Comparison of ENCODE assay signal across 2 cellular contexts in the genomic region with DNA sequence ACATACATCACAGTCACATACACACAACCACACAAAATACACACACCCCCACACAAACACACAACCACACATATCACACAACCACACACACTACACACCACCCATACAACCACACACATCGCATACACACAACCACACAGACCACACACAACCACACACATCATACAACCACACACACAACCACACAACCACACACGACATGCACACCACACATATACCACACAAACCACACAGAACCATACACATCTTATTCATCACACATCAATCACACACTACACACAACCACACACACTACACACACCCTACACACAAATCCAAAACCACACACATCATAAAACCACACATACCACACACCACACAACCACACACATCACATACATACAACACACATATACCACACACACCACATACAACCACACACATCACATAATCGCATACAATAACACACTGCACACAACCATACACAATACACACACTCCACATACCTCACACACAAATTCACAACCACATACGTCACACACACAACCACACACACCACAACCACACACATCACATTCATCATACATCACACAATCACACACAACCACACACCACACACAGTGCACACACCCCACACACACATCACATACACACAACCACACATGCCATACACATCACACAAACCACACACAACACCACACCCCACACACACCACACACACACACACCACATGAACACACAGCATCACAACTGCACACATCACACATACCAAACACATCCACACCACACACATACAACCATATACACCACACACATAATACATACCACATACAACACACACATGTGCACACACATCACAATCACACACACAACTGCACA.
TF ChIP-seq lines count a peak whose summit lies in the region.

No MANE protein-coding gene starts in this region.

TF ChIP-seq in HCT116, 20 proteins besides CTCF, POLR2A, EP300 and RAD21:
- no peak for TF ChIP-seq SRF (IDR thresholded peaks at IDR 0.05; ENCODE audit: low read depth)
TF ChIP-seq in HCT116: peak in this region for 0.

TF ChIP-seq in HepG2, 621 proteins besides CTCF, POLR2A, EP300 and RAD21:
- peak; percentile 90 for TF ChIP-seq ZNF207 (IDR thresholded peaks at IDR 0.05; ENCODE audit: borderline replicate concordance)
- TF ChIP-seq, protein P1, sequence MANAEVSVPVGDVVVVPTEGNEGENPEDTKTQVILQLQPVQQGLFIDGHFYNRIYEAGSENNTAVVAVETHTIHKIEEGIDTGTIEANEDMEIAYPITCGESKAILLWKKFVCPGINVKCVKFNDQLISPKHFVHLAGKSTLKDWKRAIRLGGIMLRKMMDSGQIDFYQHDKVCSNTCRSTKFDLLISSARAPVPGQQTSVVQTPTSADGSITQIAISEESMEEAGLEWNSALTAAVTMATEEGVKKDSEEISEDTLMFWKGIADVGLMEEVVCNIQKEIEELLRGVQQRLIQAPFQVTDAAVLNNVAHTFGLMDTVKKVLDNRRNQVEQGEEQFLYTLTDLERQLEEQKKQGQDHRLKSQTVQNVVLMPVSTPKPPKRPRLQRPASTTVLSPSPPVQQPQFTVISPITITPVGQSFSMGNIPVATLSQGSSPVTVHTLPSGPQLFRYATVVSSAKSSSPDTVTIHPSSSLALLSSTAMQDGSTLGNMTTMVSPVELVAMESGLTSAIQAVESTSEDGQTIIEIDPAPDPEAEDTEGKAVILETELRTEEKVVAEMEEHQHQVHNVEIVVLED (CRISPR knock-in tag; IDR thresholded peaks at IDR 0.05; ENCODE audit: borderline replicate concordance), result no peak
- no peak for TF ChIP-seq FLYWCH1 (CRISPR knock-in tag; IDR thresholded peaks at IDR 0.05)
- TF ChIP-seq CHD4 (IDR thresholded peaks at IDR 0.05; ENCODE audit: borderline replicate concordance, low read length), result peak; percentile 50; the same call in 1 of the 2 replicates
- TF ChIP-seq PLRG1 (conservative IDR thresholded peaks at IDR 0.05), result peak; percentile 29; the same call in 1 of the 2 replicates
- no peak for TF ChIP-seq ZMYM3 (CRISPR knock-in tag; IDR thresholded peaks at IDR 0.05)
- no peak for TF ChIP-seq THAP11 (CRISPR knock-in tag; IDR thresholded peaks at IDR 0.05)
- no peak for TF ChIP-seq ZNF768 (CRISPR knock-in tag; IDR thresholded peaks at IDR 0.05)
- TF ChIP-seq FOXK2 (IDR thresholded peaks at IDR 0.05), result 0 out of 2 replicates have a peak, but pooled peaks have one; percentile 5
- TF ChIP-seq NONO (IDR thresholded peaks at IDR 0.05), result peak; percentile 71
- no peak for TF ChIP-seq NONO (CRISPR knock-in tag; conservative IDR thresholded peaks at IDR 0.05)
- no peak for TF ChIP-seq MZF1 (CRISPR knock-in tag; IDR thresholded peaks at IDR 0.05; ENCODE audit: borderline replicate concordance)
- 0 out of 2 replicates have a peak, but pooled peaks have one; percentile 43 for TF ChIP-seq NPAS2 (CRISPR knock-in tag; IDR thresholded peaks at IDR 0.05; ENCODE audit: borderline replicate concordance)
- peak; percentile 69; the same call in 1 of the 2 replicates for TF ChIP-seq CREB1 (IDR thresholded peaks at IDR 0.05)
- no peak for TF ChIP-seq CREB1 (CRISPR knock-in tag; IDR thresholded peaks at IDR 0.05)
- TF ChIP-seq RAD51 (IDR thresholded peaks at IDR 0.05; ENCODE audit: borderline replicate concordance), result peak; percentile 34; the same call in 1 of the 2 replicates
- TF ChIP-seq ESRRA (CRISPR knock-in tag; IDR thresholded peaks at IDR 0.05; ENCODE audit: low read depth), result no peak
- 0 out of 2 replicates have a peak, but pooled peaks have one; percentile 33 for TF ChIP-seq IKZF1 (IDR thresholded peaks at IDR 0.05)
- no peak for TF ChIP-seq DNMT1 (CRISPR knock-in tag; IDR thresholded peaks at IDR 0.05)
- TF ChIP-seq HDAC6 (IDR thresholded peaks at IDR 0.05; ENCODE audit: low read depth, low read length), result 0 out of 2 replicates have a peak, but pooled peaks have one; percentile 0
- TF ChIP-seq, protein P2, sequence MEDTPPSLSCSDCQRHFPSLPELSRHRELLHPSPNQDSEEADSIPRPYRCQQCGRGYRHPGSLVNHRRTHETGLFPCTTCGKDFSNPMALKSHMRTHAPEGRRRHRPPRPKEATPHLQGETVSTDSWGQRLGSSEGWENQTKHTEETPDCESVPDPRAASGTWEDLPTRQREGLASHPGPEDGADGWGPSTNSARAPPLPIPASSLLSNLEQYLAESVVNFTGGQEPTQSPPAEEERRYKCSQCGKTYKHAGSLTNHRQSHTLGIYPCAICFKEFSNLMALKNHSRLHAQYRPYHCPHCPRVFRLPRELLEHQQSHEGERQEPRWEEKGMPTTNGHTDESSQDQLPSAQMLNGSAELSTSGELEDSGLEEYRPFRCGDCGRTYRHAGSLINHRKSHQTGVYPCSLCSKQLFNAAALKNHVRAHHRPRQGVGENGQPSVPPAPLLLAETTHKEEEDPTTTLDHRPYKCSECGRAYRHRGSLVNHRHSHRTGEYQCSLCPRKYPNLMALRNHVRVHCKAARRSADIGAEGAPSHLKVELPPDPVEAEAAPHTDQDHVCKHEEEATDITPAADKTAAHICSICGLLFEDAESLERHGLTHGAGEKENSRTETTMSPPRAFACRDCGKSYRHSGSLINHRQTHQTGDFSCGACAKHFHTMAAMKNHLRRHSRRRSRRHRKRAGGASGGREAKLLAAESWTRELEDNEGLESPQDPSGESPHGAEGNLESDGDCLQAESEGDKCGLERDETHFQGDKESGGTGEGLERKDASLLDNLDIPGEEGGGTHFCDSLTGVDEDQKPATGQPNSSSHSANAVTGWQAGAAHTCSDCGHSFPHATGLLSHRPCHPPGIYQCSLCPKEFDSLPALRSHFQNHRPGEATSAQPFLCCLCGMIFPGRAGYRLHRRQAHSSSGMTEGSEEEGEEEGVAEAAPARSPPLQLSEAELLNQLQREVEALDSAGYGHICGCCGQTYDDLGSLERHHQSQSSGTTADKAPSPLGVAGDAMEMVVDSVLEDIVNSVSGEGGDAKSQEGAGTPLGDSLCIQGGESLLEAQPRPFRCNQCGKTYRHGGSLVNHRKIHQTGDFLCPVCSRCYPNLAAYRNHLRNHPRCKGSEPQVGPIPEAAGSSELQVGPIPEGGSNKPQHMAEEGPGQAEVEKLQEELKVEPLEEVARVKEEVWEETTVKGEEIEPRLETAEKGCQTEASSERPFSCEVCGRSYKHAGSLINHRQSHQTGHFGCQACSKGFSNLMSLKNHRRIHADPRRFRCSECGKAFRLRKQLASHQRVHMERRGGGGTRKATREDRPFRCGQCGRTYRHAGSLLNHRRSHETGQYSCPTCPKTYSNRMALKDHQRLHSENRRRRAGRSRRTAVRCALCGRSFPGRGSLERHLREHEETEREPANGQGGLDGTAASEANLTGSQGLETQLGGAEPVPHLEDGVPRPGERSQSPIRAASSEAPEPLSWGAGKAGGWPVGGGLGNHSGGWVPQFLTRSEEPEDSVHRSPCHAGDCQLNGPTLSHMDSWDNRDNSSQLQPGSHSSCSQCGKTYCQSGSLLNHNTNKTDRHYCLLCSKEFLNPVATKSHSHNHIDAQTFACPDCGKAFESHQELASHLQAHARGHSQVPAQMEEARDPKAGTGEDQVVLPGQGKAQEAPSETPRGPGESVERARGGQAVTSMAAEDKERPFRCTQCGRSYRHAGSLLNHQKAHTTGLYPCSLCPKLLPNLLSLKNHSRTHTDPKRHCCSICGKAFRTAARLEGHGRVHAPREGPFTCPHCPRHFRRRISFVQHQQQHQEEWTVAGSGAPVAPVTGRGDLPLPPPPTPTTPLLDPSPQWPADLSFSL (CRISPR knock-in tag; IDR thresholded peaks at IDR 0.05), result peak; percentile 90
- TF ChIP-seq, protein P3, sequence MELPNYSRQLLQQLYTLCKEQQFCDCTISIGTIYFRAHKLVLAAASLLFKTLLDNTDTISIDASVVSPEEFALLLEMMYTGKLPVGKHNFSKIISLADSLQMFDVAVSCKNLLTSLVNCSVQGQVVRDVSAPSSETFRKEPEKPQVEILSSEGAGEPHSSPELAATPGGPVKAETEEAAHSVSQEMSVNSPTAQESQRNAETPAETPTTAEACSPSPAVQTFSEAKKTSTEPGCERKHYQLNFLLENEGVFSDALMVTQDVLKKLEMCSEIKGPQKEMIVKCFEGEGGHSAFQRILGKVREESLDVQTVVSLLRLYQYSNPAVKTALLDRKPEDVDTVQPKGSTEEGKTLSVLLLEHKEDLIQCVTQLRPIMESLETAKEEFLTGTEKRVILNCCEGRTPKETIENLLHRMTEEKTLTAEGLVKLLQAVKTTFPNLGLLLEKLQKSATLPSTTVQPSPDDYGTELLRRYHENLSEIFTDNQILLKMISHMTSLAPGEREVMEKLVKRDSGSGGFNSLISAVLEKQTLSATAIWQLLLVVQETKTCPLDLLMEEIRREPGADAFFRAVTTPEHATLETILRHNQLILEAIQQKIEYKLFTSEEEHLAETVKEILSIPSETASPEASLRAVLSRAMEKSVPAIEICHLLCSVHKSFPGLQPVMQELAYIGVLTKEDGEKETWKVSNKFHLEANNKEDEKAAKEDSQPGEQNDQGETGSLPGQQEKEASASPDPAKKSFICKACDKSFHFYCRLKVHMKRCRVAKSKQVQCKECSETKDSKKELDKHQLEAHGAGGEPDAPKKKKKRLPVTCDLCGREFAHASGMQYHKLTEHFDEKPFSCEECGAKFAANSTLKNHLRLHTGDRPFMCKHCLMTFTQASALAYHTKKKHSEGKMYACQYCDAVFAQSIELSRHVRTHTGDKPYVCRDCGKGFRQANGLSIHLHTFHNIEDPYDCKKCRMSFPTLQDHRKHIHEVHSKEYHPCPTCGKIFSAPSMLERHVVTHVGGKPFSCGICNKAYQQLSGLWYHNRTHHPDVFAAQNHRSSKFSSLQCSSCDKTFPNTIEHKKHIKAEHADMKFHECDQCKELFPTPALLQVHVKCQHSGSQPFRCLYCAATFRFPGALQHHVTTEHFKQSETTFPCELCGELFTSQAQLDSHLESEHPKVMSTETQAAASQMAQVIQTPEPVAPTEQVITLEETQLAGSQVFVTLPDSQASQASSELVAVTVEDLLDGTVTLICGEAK (IDR thresholded peaks at IDR 0.05), result peak; percentile 3; the same call in 1 of the 2 replicates
- TF ChIP-seq, protein P3 (CRISPR knock-in tag; IDR thresholded peaks at IDR 0.05), result no peak
- TF ChIP-seq FOXP1 (IDR thresholded peaks at IDR 0.05), result peak; percentile 12; the same call in 1 of the 2 replicates
- TF ChIP-seq FOXP1 (CRISPR knock-in tag; IDR thresholded peaks at IDR 0.05), result no peak
- peak; percentile 60; the same call in 1 of the 2 replicates for TF ChIP-seq ATM (IDR thresholded peaks at IDR 0.05; ENCODE audit: borderline replicate concordance)
